In genomic region chr4:27791640-27792039, GRCh38 we compare ENCODE assay signal across 15 cellular contexts.
DNase-seq lines count a peak whose midpoint lies in the region; ATAC-seq and TF ChIP-seq lines count a peak whose summit lies in the region.
"Had no signal": no experiment of that assay in that cellular context is flagged by ENCODE, and none has a peak within 500 bp of the region (broad histone marks: within the 10 kb centered on the region; RNA-seq: fewer than 3 reads in every experiment).

No MANE protein-coding gene starts in this region.

- H3K4me2 ChIP-seq in GM23248 (ENCODE audit: unreplicated experiment) = no peak overlapping the region

- H3K79me2 ChIP-seq in GM23248 (ENCODE audit: insufficient read depth) = no peaks in the 10 kb centered on the region

- ATAC-seq in HG03045 (IDR thresholded peaks at IDR 0.05; ENCODE audit: unreplicated experiment) = no peak
- ATAC-seq: activated CD8-positive, alpha-beta memory T cell treated with anti-CD3 and anti-CD28 coated beads, Interleukin-2, amount 10 ng/mL, durations not matched to agents 7 days and 5 days; sciatic nerve had no signal

- in situ Hi-C loops in GM23248 (cut with MboI) = no loop called here

- no peaks in the 10 kb centered on the region for H3F3A ChIP-seq in GM23248 (ENCODE audit: insufficient read depth)

- DNase-seq in GM23248 = peak; percentile 4
- peak; percentile 62 for DNase-seq in NB4 (ENCODE audit: low read depth)
- DNase-seq in cardiac fibroblast (ENCODE audit: low read depth in 2 of 2) = peak; percentile 3 to 49
- DNase-seq in skeletal muscle cell (ENCODE audit: low read depth) = peak; percentile 95
- DNase-seq in AG08395 (ENCODE audit: low spot score) = no peak
- no peak for DNase-seq in NCI-H146 (lab: John Stamatoyannopoulos, UW)
- DNase-seq: activated CD4-positive, alpha-beta T cell treated with anti-CD3 and anti-CD28 coated beads for 1 hour; activated CD8-positive, alpha-beta memory T cell treated with anti-CD3 and anti-CD28 coated beads, Interleukin-2, amount 10 ng/mL, durations not matched to agents 7 days and 5 days; effector memory CD4-positive, alpha-beta T cell; left ventricle myocardium inferior; NCI-H1417; RPMI8226; T-helper 2 cell had no signal

- H3K27ac ChIP-seq in GM23248 = no peak overlapping the region
- H3K27ac ChIP-seq: left ventricle myocardium inferior had no signal

- H3K36me3 ChIP-seq in GM23248 (ENCODE audit: low read depth) = no peaks in the 10 kb centered on the region
- H3K36me3 ChIP-seq: left ventricle myocardium inferior had no signal

- H3K27me3 ChIP-seq in GM23248 (replicated peaks; ENCODE audit: insufficient read depth) = no peaks in the 10 kb centered on the region

- WGBS in GM23248 (ENCODE audit: low coverage in 1 of 2, low lambda C conversion rate in 2 of 2, missing lambda C conversion rate in 2 of 2), 2 experiments = 11 to 12% methylated on average over 4 of the region's 4 CpGs

- no peak overlapping the region for H3K9ac ChIP-seq in GM23248

- no peak for TF ChIP-seq POLR2A in NB4 (IDR thresholded peaks at IDR 0.05; ENCODE audit: extremely low read depth, insufficient read length)

- no peak overlapping the region for H2AFZ ChIP-seq in GM23248

- no peak for TF ChIP-seq CTCF in NB4 (IDR thresholded peaks at IDR 0.05; ENCODE audit: low read depth, low read length)
- TF ChIP-seq CTCF in cardiac fibroblast (IDR thresholded peaks at IDR 0.05; ENCODE audit: low read depth, low read length) = no peak

- H3K4me3 ChIP-seq in GM23248 = no peak overlapping the region
- no peak overlapping the region for H3K4me3 ChIP-seq in NB4 (ENCODE audit: low read depth, low read length)
- H3K4me3 ChIP-seq in cardiac fibroblast (replicated peaks in 1 of 2; ENCODE audit: low read depth in 2 of 2, low read length in 2 of 2) = no peak overlapping the region
- H3K4me3 ChIP-seq in skeletal muscle cell (ENCODE audit: low read depth, low read length) = no peak overlapping the region
- H3K4me3 ChIP-seq: left ventricle myocardium inferior had no signal

- H3K4me1 ChIP-seq in GM23248 (ENCODE audit: insufficient read depth) = no peaks in the 10 kb centered on the region
- H3K4me1 ChIP-seq: left ventricle myocardium inferior had no signal

- H4K20me1 ChIP-seq in GM23248 (ENCODE audit: insufficient read depth) = no peaks in the 10 kb centered on the region

- no peaks in the 10 kb centered on the region for H3K9me2 ChIP-seq in GM23248 (ENCODE audit: insufficient read depth)

- no peaks in the 10 kb centered on the region for H3K9me3 ChIP-seq in GM23248 (ENCODE audit: low read depth)
- H3K9me3 ChIP-seq: left ventricle myocardium inferior had no signal

Comparison
In these comparisons a context has a peak if more than half of its experiments do, and no peak if none do; other contexts are left out.
1. DNase-seq: peak in GM23248 (single experiment), NB4 (single experiment), cardiac fibroblast (2 of 2) and skeletal muscle cell (single experiment); none in AG08395 (single experiment) and NCI-H146 (single experiment).